In the genomic region with DNA sequence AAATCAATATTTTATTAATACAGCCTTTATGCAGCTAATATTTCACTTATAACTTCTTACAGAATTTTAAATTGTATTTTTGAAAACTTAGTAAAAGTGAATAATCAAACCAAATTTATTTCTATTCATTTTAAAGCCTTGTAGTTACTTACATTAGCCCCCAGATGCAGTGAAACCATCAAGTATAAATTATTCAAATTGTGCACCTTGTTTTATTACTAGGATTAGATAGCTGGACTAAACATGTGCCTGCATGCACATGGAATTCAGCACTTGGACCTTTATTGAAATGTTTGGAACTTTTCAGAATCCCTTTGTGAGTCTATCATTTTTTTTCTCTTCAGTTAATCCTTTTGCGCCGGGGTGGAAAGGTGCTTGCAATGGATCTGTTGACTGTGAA, we compare ENCODE assay signal across 1 cellular context.
TF ChIP-seq lines count a peak whose summit lies in the region.

No MANE protein-coding gene starts in this region.

TF ChIP-seq in HCT116, 20 proteins besides CTCF, POLR2A, EP300 and RAD21:
- TF ChIP-seq, protein P1, sequence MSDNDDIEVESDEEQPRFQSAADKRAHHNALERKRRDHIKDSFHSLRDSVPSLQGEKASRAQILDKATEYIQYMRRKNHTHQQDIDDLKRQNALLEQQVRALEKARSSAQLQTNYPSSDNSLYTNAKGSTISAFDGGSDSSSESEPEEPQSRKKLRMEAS (IDR thresholded peaks at IDR 0.05): peak; percentile 30; the same call in 1 of the 2 replicates
- no peak for TF ChIP-seq ZFX (IDR thresholded peaks at IDR 0.05)
